Comparison of ENCODE assay signal across 2 cellular contexts in the genomic region with DNA sequence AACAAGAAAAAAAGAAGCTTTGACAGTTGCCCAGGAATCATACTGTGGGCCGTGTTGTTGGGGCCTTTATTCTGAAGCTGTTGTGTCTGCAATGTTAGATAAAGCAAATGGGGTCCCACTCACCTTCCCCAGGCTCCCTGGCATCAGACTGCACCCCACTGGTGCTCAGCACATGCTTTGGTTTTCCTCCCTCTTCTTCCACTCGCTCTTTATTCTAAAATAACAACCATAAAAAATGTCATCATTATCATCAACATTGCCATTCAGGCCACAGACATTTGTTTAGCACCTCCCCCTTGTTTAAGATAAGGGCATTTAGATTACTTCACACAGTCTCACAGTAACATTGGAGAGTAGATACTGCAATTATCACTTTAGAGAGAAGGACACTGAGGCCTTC.
TF ChIP-seq lines count a peak whose summit lies in the region.

No MANE protein-coding gene starts in this region.

TF ChIP-seq in K562, 482 proteins besides CTCF, POLR2A, EP300 and RAD21 (continues in another document):
- TF ChIP-seq, protein P1, sequence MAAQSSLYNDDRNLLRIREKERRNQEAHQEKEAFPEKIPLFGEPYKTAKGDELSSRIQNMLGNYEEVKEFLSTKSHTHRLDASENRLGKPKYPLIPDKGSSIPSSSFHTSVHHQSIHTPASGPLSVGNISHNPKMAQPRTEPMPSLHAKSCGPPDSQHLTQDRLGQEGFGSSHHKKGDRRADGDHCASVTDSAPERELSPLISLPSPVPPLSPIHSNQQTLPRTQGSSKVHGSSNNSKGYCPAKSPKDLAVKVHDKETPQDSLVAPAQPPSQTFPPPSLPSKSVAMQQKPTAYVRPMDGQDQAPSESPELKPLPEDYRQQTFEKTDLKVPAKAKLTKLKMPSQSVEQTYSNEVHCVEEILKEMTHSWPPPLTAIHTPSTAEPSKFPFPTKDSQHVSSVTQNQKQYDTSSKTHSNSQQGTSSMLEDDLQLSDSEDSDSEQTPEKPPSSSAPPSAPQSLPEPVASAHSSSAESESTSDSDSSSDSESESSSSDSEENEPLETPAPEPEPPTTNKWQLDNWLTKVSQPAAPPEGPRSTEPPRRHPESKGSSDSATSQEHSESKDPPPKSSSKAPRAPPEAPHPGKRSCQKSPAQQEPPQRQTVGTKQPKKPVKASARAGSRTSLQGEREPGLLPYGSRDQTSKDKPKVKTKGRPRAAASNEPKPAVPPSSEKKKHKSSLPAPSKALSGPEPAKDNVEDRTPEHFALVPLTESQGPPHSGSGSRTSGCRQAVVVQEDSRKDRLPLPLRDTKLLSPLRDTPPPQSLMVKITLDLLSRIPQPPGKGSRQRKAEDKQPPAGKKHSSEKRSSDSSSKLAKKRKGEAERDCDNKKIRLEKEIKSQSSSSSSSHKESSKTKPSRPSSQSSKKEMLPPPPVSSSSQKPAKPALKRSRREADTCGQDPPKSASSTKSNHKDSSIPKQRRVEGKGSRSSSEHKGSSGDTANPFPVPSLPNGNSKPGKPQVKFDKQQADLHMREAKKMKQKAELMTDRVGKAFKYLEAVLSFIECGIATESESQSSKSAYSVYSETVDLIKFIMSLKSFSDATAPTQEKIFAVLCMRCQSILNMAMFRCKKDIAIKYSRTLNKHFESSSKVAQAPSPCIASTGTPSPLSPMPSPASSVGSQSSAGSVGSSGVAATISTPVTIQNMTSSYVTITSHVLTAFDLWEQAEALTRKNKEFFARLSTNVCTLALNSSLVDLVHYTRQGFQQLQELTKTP (IDR thresholded peaks at IDR 0.05; ENCODE audit: low read depth in 1 of 2, partially characterized antibody in 2 of 2): peak in 1 of 2 experiments; percentile 79
- TF ChIP-seq ATF7 (IDR thresholded peaks at IDR 0.05): peak; percentile 63; the same call in 1 of the 2 replicates
- TF ChIP-seq CBFA2T3 (IDR thresholded peaks at IDR 0.05): peak; percentile 56
- TF ChIP-seq MEIS2 (IDR thresholded peaks at IDR 0.05; ENCODE audit: partially characterized antibody): peak; percentile 61
- TF ChIP-seq ZNF695 (CRISPR knock-in tag; IDR thresholded peaks at IDR 0.05): no peak
- TF ChIP-seq PTBP1 (IDR thresholded peaks at IDR 0.05; ENCODE audit: low read depth, low read length): no peak
- TF ChIP-seq LEF1 (IDR thresholded peaks at IDR 0.05): peak; percentile 49; the same call in 1 of the 2 replicates
- 0 out of 2 replicates have a peak, but pooled peaks have one; percentile 31 for TF ChIP-seq SOX6 (IDR thresholded peaks at IDR 0.05)
- TF ChIP-seq CEBPG (CRISPR knock-in tag; IDR thresholded peaks at IDR 0.05): no peak
- TF ChIP-seq CEBPG (tag; conservative IDR thresholded peaks at IDR 0.05 in 1 of 2, IDR thresholded peaks at IDR 0.05 in 1 of 2): peak in 1 of 2 experiments; percentile 44; a peak in 2 of 4 replicates
- peak; percentile 54; the same call in 1 of the 2 replicates for TF ChIP-seq SMARCA4 (IDR thresholded peaks at IDR 0.05)
- TF ChIP-seq ZNF778 (CRISPR knock-in tag; IDR thresholded peaks at IDR 0.05): no peak
- no peak for TF ChIP-seq JUND (IDR thresholded peaks at IDR 0.05; ENCODE audit: borderline replicate concordance, low read depth, low read length)
- TF ChIP-seq JUND (tag; IDR thresholded peaks at IDR 0.05; ENCODE audit: borderline replicate concordance, low read depth, low read length): peak; percentile 24; the same call in 1 of the 3 replicates
- TF ChIP-seq ZNF668 (CRISPR knock-in tag; IDR thresholded peaks at IDR 0.05): no peak
- no peak for TF ChIP-seq HDGF (IDR thresholded peaks at IDR 0.05)
- peak; percentile 69 for TF ChIP-seq DPF2 (IDR thresholded peaks at IDR 0.05)
- peak; percentile 60 for TF ChIP-seq CEBPB (tag; IDR thresholded peaks at IDR 0.05)
- TF ChIP-seq FOXK2 (conservative IDR thresholded peaks at IDR 0.05 in 1 of 2, IDR thresholded peaks at IDR 0.05 in 1 of 2; ENCODE audit: low read depth in 2 of 2): peak; percentile 25 to 43; a peak in 1 of 4 replicates
- TF ChIP-seq L3MBTL2 (IDR thresholded peaks at IDR 0.05): 0 out of 2 replicates have a peak, but pooled peaks have one; percentile 10
- peak; percentile 83 for TF ChIP-seq RFX1 (IDR thresholded peaks at IDR 0.05)
- peak; percentile 68 for TF ChIP-seq ARID1B (IDR thresholded peaks at IDR 0.05)
- peak; percentile 62; the same call in 1 of the 2 replicates for TF ChIP-seq SMAD4 (CRISPR knock-in tag; conservative IDR thresholded peaks at IDR 0.05)
- TF ChIP-seq TEAD4 (IDR thresholded peaks at IDR 0.05; ENCODE audit: low read length): 0 out of 2 replicates have a peak, but pooled peaks have one; percentile 23
- TF ChIP-seq TEAD4 (CRISPR knock-in tag; IDR thresholded peaks at IDR 0.05; ENCODE audit: borderline replicate concordance): no peak
- TF ChIP-seq CBFA2T2 (conservative IDR thresholded peaks at IDR 0.05): peak; percentile 10; the same call in 1 of the 2 replicates
- 0 out of 2 replicates have a peak, but pooled peaks have one; percentile 34 for TF ChIP-seq NFIC (IDR thresholded peaks at IDR 0.05)
- 0 out of 2 replicates have a peak, but pooled peaks have one; percentile 28 for TF ChIP-seq MTA3 (IDR thresholded peaks at IDR 0.05; ENCODE audit: borderline replicate concordance)
- TF ChIP-seq, protein P2, sequence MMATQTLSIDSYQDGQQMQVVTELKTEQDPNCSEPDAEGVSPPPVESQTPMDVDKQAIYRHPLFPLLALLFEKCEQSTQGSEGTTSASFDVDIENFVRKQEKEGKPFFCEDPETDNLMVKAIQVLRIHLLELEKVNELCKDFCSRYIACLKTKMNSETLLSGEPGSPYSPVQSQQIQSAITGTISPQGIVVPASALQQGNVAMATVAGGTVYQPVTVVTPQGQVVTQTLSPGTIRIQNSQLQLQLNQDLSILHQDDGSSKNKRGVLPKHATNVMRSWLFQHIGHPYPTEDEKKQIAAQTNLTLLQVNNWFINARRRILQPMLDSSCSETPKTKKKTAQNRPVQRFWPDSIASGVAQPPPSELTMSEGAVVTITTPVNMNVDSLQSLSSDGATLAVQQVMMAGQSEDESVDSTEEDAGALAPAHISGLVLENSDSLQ (IDR thresholded peaks at IDR 0.05): 0 out of 2 replicates have a peak, but pooled peaks have one; percentile 17
- TF ChIP-seq SMARCE1 (IDR thresholded peaks at IDR 0.05): 0 out of 2 replicates have a peak, but pooled peaks have one; percentile 25
- no peak for TF ChIP-seq ATF1 (CRISPR knock-in tag; IDR thresholded peaks at IDR 0.05)
- TF ChIP-seq ATF1 (tag; IDR thresholded peaks at IDR 0.05): peak; percentile 40; the same call in 1 of the 2 replicates
- TF ChIP-seq TCF3 (CRISPR knock-in tag; IDR thresholded peaks at IDR 0.05): peak; percentile 10; the same call in 1 of the 2 replicates
- no peak for TF ChIP-seq MTA1 (IDR thresholded peaks at IDR 0.05; ENCODE audit: borderline replicate concordance)
- peak; percentile 100 for TF ChIP-seq MYNN (IDR thresholded peaks at IDR 0.05)
- peak; percentile 93 for TF ChIP-seq MYNN (CRISPR knock-in tag; IDR thresholded peaks at IDR 0.05)

TF ChIP-seq in SK-N-SH, 30 proteins besides CTCF, POLR2A, EP300 and RAD21:
- TF ChIP-seq POLR2AphosphoS5 (IDR thresholded peaks at IDR 0.05; ENCODE audit: low read depth, low read length): no peak
- TF ChIP-seq, protein P3, sequence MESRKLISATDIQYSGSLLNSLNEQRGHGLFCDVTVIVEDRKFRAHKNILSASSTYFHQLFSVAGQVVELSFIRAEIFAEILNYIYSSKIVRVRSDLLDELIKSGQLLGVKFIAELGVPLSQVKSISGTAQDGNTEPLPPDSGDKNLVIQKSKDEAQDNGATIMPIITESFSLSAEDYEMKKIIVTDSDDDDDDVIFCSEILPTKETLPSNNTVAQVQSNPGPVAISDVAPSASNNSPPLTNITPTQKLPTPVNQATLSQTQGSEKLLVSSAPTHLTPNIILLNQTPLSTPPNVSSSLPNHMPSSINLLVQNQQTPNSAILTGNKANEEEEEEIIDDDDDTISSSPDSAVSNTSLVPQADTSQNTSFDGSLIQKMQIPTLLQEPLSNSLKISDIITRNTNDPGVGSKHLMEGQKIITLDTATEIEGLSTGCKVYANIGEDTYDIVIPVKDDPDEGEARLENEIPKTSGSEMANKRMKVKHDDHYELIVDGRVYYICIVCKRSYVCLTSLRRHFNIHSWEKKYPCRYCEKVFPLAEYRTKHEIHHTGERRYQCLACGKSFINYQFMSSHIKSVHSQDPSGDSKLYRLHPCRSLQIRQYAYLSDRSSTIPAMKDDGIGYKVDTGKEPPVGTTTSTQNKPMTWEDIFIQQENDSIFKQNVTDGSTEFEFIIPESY (IDR thresholded peaks at IDR 0.05; ENCODE audit: borderline replicate concordance, low read depth): no peak
- TF ChIP-seq RXRA (IDR thresholded peaks at IDR 0.05; ENCODE audit: borderline replicate concordance, low read depth): no peak
- no peak for TF ChIP-seq FOSL2 (IDR thresholded peaks at IDR 0.05; ENCODE audit: borderline replicate concordance, low read depth)
- no peak for TF ChIP-seq TAF1 (IDR thresholded peaks at IDR 0.05; ENCODE audit: borderline replicate concordance, low read depth, low read length)
- TF ChIP-seq EZH2phosphoT487 (IDR thresholded peaks at IDR 0.05; ENCODE audit: borderline replicate concordance, low read depth): no peak
- no peak for TF ChIP-seq GABPA (IDR thresholded peaks at IDR 0.05; ENCODE audit: low read depth)
- no peak for TF ChIP-seq TEAD4 (IDR thresholded peaks at IDR 0.05; ENCODE audit: borderline replicate concordance, insufficient read depth)
- TF ChIP-seq, protein P4, sequence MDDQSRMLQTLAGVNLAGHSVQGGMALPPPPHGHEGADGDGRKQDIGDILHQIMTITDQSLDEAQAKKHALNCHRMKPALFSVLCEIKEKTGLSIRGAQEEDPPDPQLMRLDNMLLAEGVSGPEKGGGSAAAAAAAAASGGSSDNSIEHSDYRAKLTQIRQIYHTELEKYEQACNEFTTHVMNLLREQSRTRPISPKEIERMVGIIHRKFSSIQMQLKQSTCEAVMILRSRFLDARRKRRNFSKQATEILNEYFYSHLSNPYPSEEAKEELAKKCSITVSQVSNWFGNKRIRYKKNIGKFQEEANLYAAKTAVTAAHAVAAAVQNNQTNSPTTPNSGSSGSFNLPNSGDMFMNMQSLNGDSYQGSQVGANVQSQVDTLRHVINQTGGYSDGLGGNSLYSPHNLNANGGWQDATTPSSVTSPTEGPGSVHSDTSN (IDR thresholded peaks at IDR 0.05): no peak
- TF ChIP-seq TCF12 (IDR thresholded peaks at IDR 0.05): no peak
- TF ChIP-seq, protein P5, sequence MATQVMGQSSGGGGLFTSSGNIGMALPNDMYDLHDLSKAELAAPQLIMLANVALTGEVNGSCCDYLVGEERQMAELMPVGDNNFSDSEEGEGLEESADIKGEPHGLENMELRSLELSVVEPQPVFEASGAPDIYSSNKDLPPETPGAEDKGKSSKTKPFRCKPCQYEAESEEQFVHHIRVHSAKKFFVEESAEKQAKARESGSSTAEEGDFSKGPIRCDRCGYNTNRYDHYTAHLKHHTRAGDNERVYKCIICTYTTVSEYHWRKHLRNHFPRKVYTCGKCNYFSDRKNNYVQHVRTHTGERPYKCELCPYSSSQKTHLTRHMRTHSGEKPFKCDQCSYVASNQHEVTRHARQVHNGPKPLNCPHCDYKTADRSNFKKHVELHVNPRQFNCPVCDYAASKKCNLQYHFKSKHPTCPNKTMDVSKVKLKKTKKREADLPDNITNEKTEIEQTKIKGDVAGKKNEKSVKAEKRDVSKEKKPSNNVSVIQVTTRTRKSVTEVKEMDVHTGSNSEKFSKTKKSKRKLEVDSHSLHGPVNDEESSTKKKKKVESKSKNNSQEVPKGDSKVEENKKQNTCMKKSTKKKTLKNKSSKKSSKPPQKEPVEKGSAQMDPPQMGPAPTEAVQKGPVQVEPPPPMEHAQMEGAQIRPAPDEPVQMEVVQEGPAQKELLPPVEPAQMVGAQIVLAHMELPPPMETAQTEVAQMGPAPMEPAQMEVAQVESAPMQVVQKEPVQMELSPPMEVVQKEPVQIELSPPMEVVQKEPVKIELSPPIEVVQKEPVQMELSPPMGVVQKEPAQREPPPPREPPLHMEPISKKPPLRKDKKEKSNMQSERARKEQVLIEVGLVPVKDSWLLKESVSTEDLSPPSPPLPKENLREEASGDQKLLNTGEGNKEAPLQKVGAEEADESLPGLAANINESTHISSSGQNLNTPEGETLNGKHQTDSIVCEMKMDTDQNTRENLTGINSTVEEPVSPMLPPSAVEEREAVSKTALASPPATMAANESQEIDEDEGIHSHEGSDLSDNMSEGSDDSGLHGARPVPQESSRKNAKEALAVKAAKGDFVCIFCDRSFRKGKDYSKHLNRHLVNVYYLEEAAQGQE (IDR thresholded peaks at IDR 0.05; ENCODE audit: low read depth, low read length): no peak
- no peak for TF ChIP-seq SMC3 (IDR thresholded peaks at IDR 0.05; ENCODE audit: low read depth, low read length)
- no peak for TF ChIP-seq YY1 (IDR thresholded peaks at IDR 0.05; ENCODE audit: low read depth)
- TF ChIP-seq MXI1 (IDR thresholded peaks at IDR 0.05; ENCODE audit: low read depth, low read length): no peak
- TF ChIP-seq MEF2A (IDR thresholded peaks at IDR 0.05; ENCODE audit: borderline replicate concordance, low read depth): no peak
- TF ChIP-seq GATA2 (CRISPR knock-in tag; IDR thresholded peaks at IDR 0.05): no peak
- TF ChIP-seq NRF1 (IDR thresholded peaks at IDR 0.05; ENCODE audit: low read depth, low read length): no peak
- TF ChIP-seq, protein P6, sequence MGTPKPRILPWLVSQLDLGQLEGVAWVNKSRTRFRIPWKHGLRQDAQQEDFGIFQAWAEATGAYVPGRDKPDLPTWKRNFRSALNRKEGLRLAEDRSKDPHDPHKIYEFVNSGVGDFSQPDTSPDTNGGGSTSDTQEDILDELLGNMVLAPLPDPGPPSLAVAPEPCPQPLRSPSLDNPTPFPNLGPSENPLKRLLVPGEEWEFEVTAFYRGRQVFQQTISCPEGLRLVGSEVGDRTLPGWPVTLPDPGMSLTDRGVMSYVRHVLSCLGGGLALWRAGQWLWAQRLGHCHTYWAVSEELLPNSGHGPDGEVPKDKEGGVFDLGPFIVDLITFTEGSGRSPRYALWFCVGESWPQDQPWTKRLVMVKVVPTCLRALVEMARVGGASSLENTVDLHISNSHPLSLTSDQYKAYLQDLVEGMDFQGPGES (IDR thresholded peaks at IDR 0.05; ENCODE audit: low read depth, low read length): no peak
- TF ChIP-seq SIN3A (IDR thresholded peaks at IDR 0.05; ENCODE audit: borderline replicate concordance, low read depth, low read length): no peak
- TF ChIP-seq, protein P7, sequence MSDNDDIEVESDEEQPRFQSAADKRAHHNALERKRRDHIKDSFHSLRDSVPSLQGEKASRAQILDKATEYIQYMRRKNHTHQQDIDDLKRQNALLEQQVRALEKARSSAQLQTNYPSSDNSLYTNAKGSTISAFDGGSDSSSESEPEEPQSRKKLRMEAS (IDR thresholded peaks at IDR 0.05; ENCODE audit: low read depth): no peak
